18 cellular contexts compared by ENCODE assay signal in genomic region chr11:132848336-132848735, GRCh38.
DNase-seq lines count a peak whose midpoint lies in the region; FAIRE-seq and TF ChIP-seq lines count a peak whose summit lies in the region.
"Had no signal": no experiment of that assay in that cellular context is flagged by ENCODE, and none has a peak within 500 bp of the region (broad histone marks: within the 10 kb centered on the region; RNA-seq: fewer than 3 reads in every experiment).

No MANE protein-coding gene starts in this region.

- no peak overlapping the region for H3K4me2 ChIP-seq in astrocyte (ENCODE audit: low read length)

- H3K27me3 Mint-ChIP-seq in astrocyte (ENCODE audit: low read depth, unreplicated experiment) (no peaks in the 10 kb centered on the region), type B pancreatic cell (peaks cover 11% of the 10 kb centered on the region)
- H3K27me3 Mint-ChIP-seq in activated T-cell treated with anti-CD3 and anti-CD28 coated beads, Interleukin-2, amount 50 U/mL, for 24 hours, result no peaks in the 10 kb centered on the region
- H3K27me3 Mint-ChIP-seq: CD4-positive, alpha-beta memory T cell had no signal

- no peak overlapping the region for H3K27ac ChIP-seq in astrocyte (ENCODE audit: low read depth, low read length)

- DNase-seq in EH (ENCODE audit: low read depth), result peak; percentile 56
- peak; percentile 87 for DNase-seq in astrocyte (ENCODE audit: low read depth)
- DNase-seq in fibroblast of pulmonary artery (ENCODE audit: low read depth), result peak; percentile 19
- DNase-seq in AG08396 (ENCODE audit: low spot score), result no peak
- no peak for DNase-seq in UCSD-AML1 (lab: John Stamatoyannopoulos, UW; ENCODE audit: unreplicated experiment)
- DNase-seq in type B pancreatic cell (ENCODE audit: extremely low spot score, unreplicated experiment), result no peak
- no peak for DNase-seq in activated T-cell treated with anti-CD3 and anti-CD28 coated beads, Interleukin-2, amount 50 U/mL, for 24 hours
- DNase-seq: CD4-positive, alpha-beta memory T cell; DMS79 treated with DMSO at 0.1 percent for 48 hours; GDM1; KBM-7; MG63; NCI-H1092 treated with DMSO at 0.1 percent for 48 hours; NCI-H187; NCI-H446; NCI-H748 treated with DMSO at 0.1 percent for 48 hours; PC-3 had no signal

- H3K9me3 Mint-ChIP-seq in astrocyte (ENCODE audit: unreplicated experiment) (no peaks in the 10 kb centered on the region), type B pancreatic cell (no peaks in the 10 kb centered on the region)
- H3K9me3 Mint-ChIP-seq in activated T-cell treated with anti-CD3 and anti-CD28 coated beads, Interleukin-2, amount 50 U/mL, for 24 hours, result no peaks in the 10 kb centered on the region

- H3K36me3 Mint-ChIP-seq in astrocyte (ENCODE audit: low read depth, unreplicated experiment), result peaks cover 3% of the 10 kb centered on the region
- H3K36me3 Mint-ChIP-seq in type B pancreatic cell, result no peaks in the 10 kb centered on the region
- no peaks in the 10 kb centered on the region for H3K36me3 Mint-ChIP-seq in activated T-cell treated with anti-CD3 and anti-CD28 coated beads, Interleukin-2, amount 50 U/mL, for 24 hours (ENCODE audit: low read depth)
- H3K36me3 Mint-ChIP-seq: CD4-positive, alpha-beta memory T cell had no signal

- no peak overlapping the region for H3K9ac ChIP-seq in astrocyte (ENCODE audit: low read length)

- no peak overlapping the region for H2AFZ ChIP-seq in astrocyte (ENCODE audit: low read depth, low read length)

- H3K4me1 ChIP-seq in astrocyte (ENCODE audit: insufficient read depth, low read length), result peaks cover 12% of the 10 kb centered on the region

- H3K4me3 Mint-ChIP-seq in astrocyte (ENCODE audit: unreplicated experiment), result no peak overlapping the region
- H3K4me3 Mint-ChIP-seq in type B pancreatic cell, result no peak overlapping the region
- H3K4me3 Mint-ChIP-seq in activated T-cell treated with anti-CD3 and anti-CD28 coated beads, Interleukin-2, amount 50 U/mL, for 24 hours, result no peak overlapping the region
- H3K4me3 Mint-ChIP-seq: CD4-positive, alpha-beta memory T cell had no signal

- H3K9me3 ChIP-seq in astrocyte (ENCODE audit: insufficient read depth, low read depth, low read length), result no peaks in the 10 kb centered on the region
- H3K9me3 ChIP-seq: MG63 had no signal

- H4K20me1 ChIP-seq in astrocyte (ENCODE audit: insufficient read depth, low read length), result no peaks in the 10 kb centered on the region

- FAIRE-seq in astrocyte (lab: Jason Lieb, UNC), result peak; percentile 26
- FAIRE-seq: H1 had no signal

- TF ChIP-seq CTCF in astrocyte (IDR thresholded peaks at IDR 0.05; ENCODE audit: insufficient read depth, low read depth, low read length), result no peak
- no peak for TF ChIP-seq CTCF in fibroblast of pulmonary artery (IDR thresholded peaks at IDR 0.05; ENCODE audit: low read length, missing control alignments)
- TF ChIP-seq CTCF in type B pancreatic cell (conservative IDR thresholded peaks at IDR 0.05), result no peak

- H3K27me3 ChIP-seq in astrocyte (ENCODE audit: insufficient read depth, low read length), result no peaks in the 10 kb centered on the region
- H3K27me3 ChIP-seq: MG63 had no signal

- H3K4me3 ChIP-seq in astrocyte (ENCODE audit: insufficient read depth, low read depth, low read length) (no peak overlapping the region), fibroblast of pulmonary artery (replicated peaks; ENCODE audit: low read depth, low read length) (no peak overlapping the region)
- H3K4me3 ChIP-seq: MG63 had no signal

- no peak overlapping the region for H3K27ac Mint-ChIP-seq in astrocyte (ENCODE audit: unreplicated experiment)
- H3K27ac Mint-ChIP-seq in type B pancreatic cell, result no peak overlapping the region
- no peak overlapping the region for H3K27ac Mint-ChIP-seq in activated T-cell treated with anti-CD3 and anti-CD28 coated beads, Interleukin-2, amount 50 U/mL, for 24 hours
- H3K27ac Mint-ChIP-seq: CD4-positive, alpha-beta memory T cell had no signal

- H3K36me3 ChIP-seq in astrocyte (ENCODE audit: insufficient read depth, low read length), result no peaks in the 10 kb centered on the region
- H3K36me3 ChIP-seq: MG63 had no signal

- peaks cover 36% of the 10 kb centered on the region for H3K4me1 Mint-ChIP-seq in astrocyte (ENCODE audit: low read depth, unreplicated experiment)
- H3K4me1 Mint-ChIP-seq in type B pancreatic cell (ENCODE audit: unreplicated experiment), result no peaks in the 10 kb centered on the region
- H3K4me1 Mint-ChIP-seq in activated T-cell treated with anti-CD3 and anti-CD28 coated beads, Interleukin-2, amount 50 U/mL, for 24 hours (ENCODE audit: low read depth), result no peaks in the 10 kb centered on the region
- H3K4me1 Mint-ChIP-seq: CD4-positive, alpha-beta memory T cell had no signal

- no peaks in the 10 kb centered on the region for H3K79me2 ChIP-seq in astrocyte (ENCODE audit: insufficient read depth, low read length)

Comparison
In these comparisons a context has a peak if more than half of its experiments do, and no peak if none do; other contexts are left out.
1. DNase-seq: peak in EH (single experiment), astrocyte (single experiment) and fibroblast of pulmonary artery (single experiment); none in AG08396 (single experiment), UCSD-AML1 (single experiment), type B pancreatic cell (single experiment) and activated T-cell treated with anti-CD3 and anti-CD28 coated beads, Interleukin-2, amount 50 U/mL, for 24 hours (single experiment).